1 cellular context compared by ENCODE assay signal in the genomic region with DNA sequence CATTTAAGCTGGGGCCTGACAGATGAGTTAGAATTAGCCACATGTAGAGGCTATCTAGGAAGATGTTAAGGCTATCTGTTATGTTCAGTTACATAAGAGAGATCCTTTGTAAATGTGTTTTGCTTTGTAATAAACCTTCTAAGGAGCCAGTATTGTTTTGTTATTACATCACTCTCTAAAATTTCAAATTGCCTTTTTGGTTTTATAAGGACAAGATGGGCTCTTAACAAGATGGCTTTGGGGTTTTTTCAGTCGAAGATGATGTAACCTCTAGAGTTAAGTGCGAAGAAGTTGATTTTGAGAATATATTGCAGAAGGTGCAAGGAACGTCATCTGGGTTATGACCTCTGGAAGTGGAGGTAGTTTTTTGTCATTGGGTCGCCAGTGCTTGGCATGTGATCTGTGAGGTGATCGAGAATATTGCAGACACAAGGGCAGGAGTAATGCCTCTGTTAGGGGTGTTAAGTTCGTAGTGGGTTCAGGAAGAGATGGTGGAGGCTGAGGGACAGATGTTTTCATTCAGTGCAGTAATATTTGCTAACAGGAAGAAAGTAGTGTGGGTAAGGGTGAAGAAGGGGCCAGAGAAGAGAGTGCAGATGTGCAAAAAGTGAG.
TF ChIP-seq lines count a peak whose summit lies in the region.

No MANE protein-coding gene starts in this region.

TF ChIP-seq in IMR-90, 13 proteins besides CTCF, POLR2A, EP300 and RAD21:
- TF ChIP-seq, protein P1, sequence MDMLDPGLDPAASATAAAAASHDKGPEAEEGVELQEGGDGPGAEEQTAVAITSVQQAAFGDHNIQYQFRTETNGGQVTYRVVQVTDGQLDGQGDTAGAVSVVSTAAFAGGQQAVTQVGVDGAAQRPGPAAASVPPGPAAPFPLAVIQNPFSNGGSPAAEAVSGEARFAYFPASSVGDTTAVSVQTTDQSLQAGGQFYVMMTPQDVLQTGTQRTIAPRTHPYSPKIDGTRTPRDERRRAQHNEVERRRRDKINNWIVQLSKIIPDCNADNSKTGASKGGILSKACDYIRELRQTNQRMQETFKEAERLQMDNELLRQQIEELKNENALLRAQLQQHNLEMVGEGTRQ (IDR thresholded peaks at IDR 0.05; ENCODE audit: low read depth, low read length) = no peak
- TF ChIP-seq FOS (IDR thresholded peaks at IDR 0.05; ENCODE audit: low read depth, low read length) (no peak), SMC3 (IDR thresholded peaks at IDR 0.05; ENCODE audit: low read depth, low read length) (no peak), ELK1 (IDR thresholded peaks at IDR 0.05; ENCODE audit: borderline replicate concordance, low read depth, low read length) (no peak), BHLHE40 (IDR thresholded peaks at IDR 0.05; ENCODE audit: low read depth, low read length) (no peak)
